8 cellular contexts compared by ENCODE assay signal in genomic region chr15:63553388-63553791, GRCh38. TPM values are rescaled to one million over a fixed set of nuclear protein-coding genes. Genes with fewer than 3 reads are reported as not detected.
DNase-seq lines count a peak whose midpoint lies in the region; ATAC-seq and TF ChIP-seq lines count a peak whose summit lies in the region.

No MANE protein-coding gene starts in this region.

- CTCF ChIA-PET in activated CD4-positive, alpha-beta memory T cell treated with anti-CD3 and anti-CD28 coated beads for 36 hours (lab: Charles Lee), result interaction anchor here (0.9 to 2.4 kb wide), 11 partner anchors 12 to 493 kb away, joined by 3 to 11 read pairs (median 4); no protein-coding TSS in a partner anchor
- CTCF ChIA-PET in activated CD4-positive, alpha-beta memory T cell treated with anti-CD3 and anti-CD28 coated beads, Interleukin-2, amount 10 ng/mL, durations not matched to agents 7 days and 5 days (lab: Charles Lee), result interaction anchor here (0.7 to 1.8 kb wide), 4 partner anchors 47 to 493 kb away, joined by 4 to 12 read pairs (median 4); partner anchors contain the start of gene DAPK2

- peak; percentile 95 for ATAC-seq in sciatic nerve
- ATAC-seq in GM19023 (IDR thresholded peaks at IDR 0.05; ENCODE audit: unreplicated experiment), result no peak

- DNase-seq in activated CD4-positive, alpha-beta memory T cell treated with anti-CD3 and anti-CD28 coated beads for 36 hours, result no peak
- no peak for DNase-seq in activated CD4-positive, alpha-beta memory T cell treated with anti-CD3 and anti-CD28 coated beads, Interleukin-2, amount 10 ng/mL, durations not matched to agents 7 days and 5 days
- DNase-seq in cardiac muscle cell (ENCODE audit: low read depth in 1 of 2, low spot score in 1 of 2), result peak; percentile 63 to 98
- DNase-seq in sciatic nerve (ENCODE audit: low spot score), result no peak
- DNase-seq in NK-92 (lab: John Stamatoyannopoulos, UW; ENCODE audit: unreplicated experiment), result no peak
- no peak for DNase-seq in NCI-H524 (lab: John Stamatoyannopoulos, UW)

- no peaks in the 10 kb centered on the region for H3K27me3 Mint-ChIP-seq in activated CD4-positive, alpha-beta memory T cell treated with anti-CD3 and anti-CD28 coated beads for 36 hours
- H3K27me3 Mint-ChIP-seq in activated CD4-positive, alpha-beta memory T cell treated with anti-CD3 and anti-CD28 coated beads, Interleukin-2, amount 10 ng/mL, durations not matched to agents 7 days and 5 days, result no peaks in the 10 kb centered on the region

- TF ChIP-seq CTCF in VCaP (conservative IDR thresholded peaks at IDR 0.05), result no peak
- no peak for TF ChIP-seq CTCF in cardiac muscle cell (IDR thresholded peaks at IDR 0.05; ENCODE audit: low read depth, low read length)

- POLR2A ChIA-PET in activated CD4-positive, alpha-beta memory T cell treated with anti-CD3 and anti-CD28 coated beads for 36 hours (lab: Charles Lee), result interaction anchor here (0.9 to 2.0 kb wide), 3 partner anchors 43 to 48 kb away, joined by 4 to 5 read pairs (median 4); partner anchors contain the start of gene FBXL22
- POLR2A ChIA-PET in activated CD4-positive, alpha-beta memory T cell treated with anti-CD3 and anti-CD28 coated beads, Interleukin-2, amount 10 ng/mL, durations not matched to agents 7 days and 5 days (lab: Charles Lee), result interaction anchor here (0.9 to 1.9 kb wide), 3 partner anchors 13 to 70 kb away, joined by 3 to 5 read pairs (median 3); no protein-coding TSS in a partner anchor

- peak overlapping the region; percentile 28 for H3K27ac Mint-ChIP-seq in activated CD4-positive, alpha-beta memory T cell treated with anti-CD3 and anti-CD28 coated beads for 36 hours
- no peak overlapping the region for H3K27ac Mint-ChIP-seq in activated CD4-positive, alpha-beta memory T cell treated with anti-CD3 and anti-CD28 coated beads, Interleukin-2, amount 10 ng/mL, durations not matched to agents 7 days and 5 days

- no peaks in the 10 kb centered on the region for H3K9me3 ChIP-seq in cardiac muscle cell (ENCODE audit: low read depth)

- no peaks in the 10 kb centered on the region for H3K27me3 ChIP-seq in cardiac muscle cell

- no peak overlapping the region for H3K4me3 Mint-ChIP-seq in activated CD4-positive, alpha-beta memory T cell treated with anti-CD3 and anti-CD28 coated beads for 36 hours
- no peak overlapping the region for H3K4me3 Mint-ChIP-seq in activated CD4-positive, alpha-beta memory T cell treated with anti-CD3 and anti-CD28 coated beads, Interleukin-2, amount 10 ng/mL, durations not matched to agents 7 days and 5 days

- H3K27ac ChIP-seq in VCaP, result peak overlapping the region; percentile 39
- peak overlapping the region; percentile 83 for H3K27ac ChIP-seq in cardiac muscle cell

- H3K36me3 ChIP-seq in cardiac muscle cell, result no peaks in the 10 kb centered on the region

- no peaks in the 10 kb centered on the region for H3K9me3 Mint-ChIP-seq in activated CD4-positive, alpha-beta memory T cell treated with anti-CD3 and anti-CD28 coated beads for 36 hours
- no peaks in the 10 kb centered on the region for H3K9me3 Mint-ChIP-seq in activated CD4-positive, alpha-beta memory T cell treated with anti-CD3 and anti-CD28 coated beads, Interleukin-2, amount 10 ng/mL, durations not matched to agents 7 days and 5 days

- H3K36me3 Mint-ChIP-seq in activated CD4-positive, alpha-beta memory T cell treated with anti-CD3 and anti-CD28 coated beads for 36 hours, result peaks cover 15% of the 10 kb centered on the region
- H3K36me3 Mint-ChIP-seq in activated CD4-positive, alpha-beta memory T cell treated with anti-CD3 and anti-CD28 coated beads, Interleukin-2, amount 10 ng/mL, durations not matched to agents 7 days and 5 days (ENCODE audit: low read depth), result peaks cover 39% of the 10 kb centered on the region

- peaks cover 26% of the 10 kb centered on the region for H3K4me1 ChIP-seq in cardiac muscle cell (ENCODE audit: low read depth)

- no peak overlapping the region for H3K4me3 ChIP-seq in cardiac muscle cell

- intact Hi-C loops in activated CD4-positive, alpha-beta memory T cell treated with anti-CD3 and anti-CD28 coated beads for 36 hours (cut with micrococcal nuclease), result loop anchor here (5.0 kb wide), 1 partner anchor 86 kb away; no protein-coding TSS in a partner anchor
- intact Hi-C loops in sciatic nerve (cut with DNase I), result no loop called here

- peaks cover 57% of the 10 kb centered on the region for H3K4me1 Mint-ChIP-seq in activated CD4-positive, alpha-beta memory T cell treated with anti-CD3 and anti-CD28 coated beads for 36 hours (ENCODE audit: low read depth)
- H3K4me1 Mint-ChIP-seq in activated CD4-positive, alpha-beta memory T cell treated with anti-CD3 and anti-CD28 coated beads, Interleukin-2, amount 10 ng/mL, durations not matched to agents 7 days and 5 days, result peaks cover 19% of the 10 kb centered on the region

RNA-seq across cellular contexts. Expression of gene FBXL22, which starts 43.8 kb away (rescaled TPM):
- under 1 TPM; 0.48 to 0.74 TPM for total RNA-seq in activated CD4-positive, alpha-beta memory T cell treated with anti-CD3 and anti-CD28 coated beads for 36 hours
- 1 to 10 TPM in 1 of 2 experiments, under 1 TPM in 1; 0.28 to 1.0 TPM for total RNA-seq in activated CD4-positive, alpha-beta memory T cell treated with anti-CD3 and anti-CD28 coated beads, Interleukin-2, amount 10 ng/mL, durations not matched to agents 7 days and 5 days
- 14.4 and 20.5 TPM in 2 replicates for total RNA-seq in cardiac muscle cell
- polyA plus RNA-seq in cardiac muscle cell, result 19.0 and 26.5 TPM in 2 replicates
- total RNA-seq in sciatic nerve, result 0.71 TPM

RNA-seq across cellular contexts. Expression of gene USP3, which starts 49.0 kb away (rescaled TPM):
- 10 to 100 TPM; 46.1 to 48.9 TPM for total RNA-seq in activated CD4-positive, alpha-beta memory T cell treated with anti-CD3 and anti-CD28 coated beads for 36 hours
- total RNA-seq in activated CD4-positive, alpha-beta memory T cell treated with anti-CD3 and anti-CD28 coated beads, Interleukin-2, amount 10 ng/mL, durations not matched to agents 7 days and 5 days, result 10 to 100 TPM; 67.9 to 68.7 TPM
- 23.8 and 26.0 TPM in 2 replicates for total RNA-seq in cardiac muscle cell
- polyA plus RNA-seq in cardiac muscle cell, result 20.2 and 25.9 TPM in 2 replicates
- total RNA-seq in sciatic nerve, result 58.2 TPM

Comparison
In these comparisons a context has a peak if more than half of its experiments do, and no peak if none do; other contexts are left out.
1. DNase-seq: peak in cardiac muscle cell (2 of 2); none in activated CD4-positive, alpha-beta memory T cell treated with anti-CD3 and anti-CD28 coated beads for 36 hours (single experiment), activated CD4-positive, alpha-beta memory T cell treated with anti-CD3 and anti-CD28 coated beads, Interleukin-2, amount 10 ng/mL, durations not matched to agents 7 days and 5 days (single experiment), sciatic nerve (single experiment), NK-92 (single experiment) and NCI-H524 (0 of 2).